Comparison of ENCODE assay signal across 34 cellular contexts in the genomic region with DNA sequence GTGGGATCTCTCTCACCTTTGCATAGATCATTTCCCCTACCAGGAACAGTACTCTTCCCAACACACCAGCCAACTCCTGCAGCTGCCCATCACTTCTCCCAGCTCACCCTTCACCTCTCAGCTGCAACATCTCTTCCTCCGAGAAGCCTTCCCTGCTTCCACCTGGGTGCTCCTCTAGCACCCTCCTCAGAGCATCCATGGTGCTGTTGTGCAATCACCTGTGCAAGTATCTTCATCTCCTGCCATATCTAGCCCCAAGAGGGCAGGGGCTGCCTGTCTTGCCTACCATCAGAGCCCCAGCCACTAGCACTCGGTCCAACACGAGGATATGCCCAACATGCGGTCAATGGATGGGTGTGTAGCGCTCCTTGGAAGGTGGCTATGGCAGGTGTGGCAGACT.
"Had no signal": no experiment of that assay in that cellular context is flagged by ENCODE, and none has a peak within 500 bp of the region (broad histone marks: within the 10 kb centered on the region; RNA-seq: fewer than 3 reads in every experiment).

No MANE protein-coding gene starts in this region.

- H3K4me3 ChIP-seq: adrenal gland, body of pancreas, breast epithelium had no signal

- H3K4me1 ChIP-seq: adrenal gland, breast epithelium had no signal

- H3K27me3 ChIP-seq: adrenal gland, body of pancreas, brain microvascular endothelial cell, breast epithelium had no signal

- DNase-seq: activated B cell treated with CpG ODN at 0.5 μM for 24 hours; activated CD4-positive, alpha-beta memory T cell treated with anti-CD3 and anti-CD28 coated beads for 36 hours; activated CD4-positive, alpha-beta T cell treated with anti-CD3 and anti-CD28 coated beads for 4 hours; activated CD4-positive, alpha-beta T cell treated with anti-CD3 and anti-CD28 coated beads, Interleukin-2, amount 10 ng/mL, durations not matched to agents 24 days and 14 days; activated CD4-positive, alpha-beta T cell treated with anti-CD3 and anti-CD28 coated beads, Interleukin-2, amount 50 U/mL, for 1 hour; activated CD4-positive, alpha-beta T cell treated with anti-CD3 and anti-CD28 coated beads, Interleukin-2, amount 50 U/mL, for 4 hours; activated CD4-positive, CD25-positive, alpha-beta regulatory T cell treated with anti-CD3 and anti-CD28 coated beads, Interleukin-2, amount 50 U/mL, for 72 hours; activated CD8-positive, alpha-beta memory T cell treated with anti-CD3 and anti-CD28 coated beads, Interleukin-2, amount 50 U/mL, for 4 hours; activated CD8-positive, alpha-beta T cell treated with anti-CD3 and anti-CD28 coated beads for 36 hours; activated effector memory CD4-positive, alpha-beta T cell treated with anti-CD3 and anti-CD28 coated beads, Interleukin-2, amount 50 U/mL, for 16 hours; activated gamma-delta T cell treated with Interleukin-2 at 50 U/mL for 16 hours; activated naive CD4-positive, alpha-beta T cell; activated naive CD4-positive, alpha-beta T cell treated with anti-CD3 and anti-CD28 coated beads for 36 hours; activated naive CD4-positive, alpha-beta T cell treated with anti-CD3 and anti-CD28 coated beads, Interleukin-2, amount 50 U/mL, for 16 hours; activated naive CD8-positive, alpha-beta T cell treated with anti-CD3 and anti-CD28 coated beads for 36 hours; activated T-cell treated with anti-CD3 and anti-CD28 coated beads for 4 hours; activated T-cell treated with anti-CD3 and anti-CD28 coated beads, Interleukin-2, amount 50 U/mL, for 1 hour; activated T-cell treated with anti-CD3 and anti-CD28 coated beads, Interleukin-2, amount 50 U/mL, for 4 hours; activated T-cell treated with anti-CD3 and anti-CD28 coated beads, Interleukin-2, amount 50 U/mL, for 72 hours; adrenal gland; amniotic stem cell; aorta; body of pancreas; brain microvascular endothelial cell; central memory CD4-positive, alpha-beta T cell; T-helper 1 cell; T-helper 2 cell; T-helper 9 cell had no signal

- H3K27ac ChIP-seq: adrenal gland, body of pancreas, brain microvascular endothelial cell, breast epithelium, VCaP had no signal

- FAIRE-seq: astrocyte, TTC549 had no signal

- ATAC-seq: activated CD8-positive, alpha-beta T cell treated with anti-CD3 and anti-CD28 coated beads for 36 hours; activated naive CD4-positive, alpha-beta T cell treated with anti-CD3 and anti-CD28 coated beads, Interleukin-2, amount 50 U/mL, for 72 hours; activated T-cell treated with anti-CD3 and anti-CD28 coated beads, Interleukin-2, amount 50 U/mL, for 4 hours; activated T-cell treated with anti-CD3 and anti-CD28 coated beads, Interleukin-2, amount 50 U/mL, for 72 hours; activated T-helper 17 cell treated with anti-CD3 and anti-CD28 coated beads, Interleukin-2, amount 50 U/mL, for 72 hours; body of pancreas had no signal

- H3K9me3 ChIP-seq: adrenal gland, body of pancreas, breast epithelium had no signal

- H3K36me3 ChIP-seq: adrenal gland, brain microvascular endothelial cell, breast epithelium had no signal
